1 cellular context compared by ENCODE assay signal in genomic region chr4:138217567-138217966, GRCh38.
TF ChIP-seq lines count a peak whose summit lies in the region.

No MANE protein-coding gene starts in this region.

TF ChIP-seq in K562, 482 proteins besides CTCF, POLR2A, EP300 and RAD21 (continued from another document):
- TF ChIP-seq, protein P1, sequence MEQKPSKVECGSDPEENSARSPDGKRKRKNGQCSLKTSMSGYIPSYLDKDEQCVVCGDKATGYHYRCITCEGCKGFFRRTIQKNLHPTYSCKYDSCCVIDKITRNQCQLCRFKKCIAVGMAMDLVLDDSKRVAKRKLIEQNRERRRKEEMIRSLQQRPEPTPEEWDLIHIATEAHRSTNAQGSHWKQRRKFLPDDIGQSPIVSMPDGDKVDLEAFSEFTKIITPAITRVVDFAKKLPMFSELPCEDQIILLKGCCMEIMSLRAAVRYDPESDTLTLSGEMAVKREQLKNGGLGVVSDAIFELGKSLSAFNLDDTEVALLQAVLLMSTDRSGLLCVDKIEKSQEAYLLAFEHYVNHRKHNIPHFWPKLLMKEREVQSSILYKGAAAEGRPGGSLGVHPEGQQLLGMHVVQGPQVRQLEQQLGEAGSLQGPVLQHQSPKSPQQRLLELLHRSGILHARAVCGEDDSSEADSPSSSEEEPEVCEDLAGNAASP (IDR thresholded peaks at IDR 0.05) = no peak
- TF ChIP-seq ZNF609 (CRISPR knock-in tag; IDR thresholded peaks at IDR 0.05; ENCODE audit: borderline replicate concordance) (no peak), ZNF668 (CRISPR knock-in tag; IDR thresholded peaks at IDR 0.05) (no peak), FOS (IDR thresholded peaks at IDR 0.05; ENCODE audit: extremely low read depth, insufficient read length) (no peak), ATF7 (IDR thresholded peaks at IDR 0.05) (no peak), MBD1 (CRISPR knock-in tag; IDR thresholded peaks at IDR 0.05) (no peak), ELF2 (CRISPR knock-in tag; IDR thresholded peaks at IDR 0.05) (no peak), BDP1 (IDR thresholded peaks at IDR 0.05; ENCODE audit: insufficient read depth, insufficient read length) (no peak), NELFE (IDR thresholded peaks at IDR 0.05; ENCODE audit: insufficient read depth, insufficient read length) (no peak), ZNF445 (CRISPR knock-in tag; IDR thresholded peaks at IDR 0.05; ENCODE audit: low read depth) (no peak), ZNF146 (CRISPR knock-in tag; IDR thresholded peaks at IDR 0.05; ENCODE audit: unreplicated experiment) (no peak), ATF1 (CRISPR knock-in tag; IDR thresholded peaks at IDR 0.05) (no peak), ATF1 (tag; IDR thresholded peaks at IDR 0.05) (no peak), TEAD2 (tag; IDR thresholded peaks at IDR 0.05) (no peak)
- TF ChIP-seq, protein P2, sequence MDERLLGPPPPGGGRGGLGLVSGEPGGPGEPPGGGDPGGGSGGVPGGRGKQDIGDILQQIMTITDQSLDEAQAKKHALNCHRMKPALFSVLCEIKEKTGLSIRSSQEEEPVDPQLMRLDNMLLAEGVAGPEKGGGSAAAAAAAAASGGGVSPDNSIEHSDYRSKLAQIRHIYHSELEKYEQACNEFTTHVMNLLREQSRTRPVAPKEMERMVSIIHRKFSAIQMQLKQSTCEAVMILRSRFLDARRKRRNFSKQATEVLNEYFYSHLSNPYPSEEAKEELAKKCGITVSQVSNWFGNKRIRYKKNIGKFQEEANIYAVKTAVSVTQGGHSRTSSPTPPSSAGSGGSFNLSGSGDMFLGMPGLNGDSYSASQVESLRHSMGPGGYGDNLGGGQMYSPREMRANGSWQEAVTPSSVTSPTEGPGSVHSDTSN (CRISPR knock-in tag; IDR thresholded peaks at IDR 0.05; ENCODE audit: low read depth) = no peak
- TF ChIP-seq, protein P2 (tag; conservative IDR thresholded peaks at IDR 0.05; ENCODE audit: low read depth) = no peak
